In genomic region chr3:23888617-23889228, GRCh38 we compare ENCODE assay signal across 8 cellular contexts. TPM values are rescaled to one million over a fixed set of nuclear protein-coding genes. Genes with fewer than 3 reads are reported as not detected.
DNase-seq lines count a peak whose midpoint lies in the region; ATAC-seq and TF ChIP-seq lines count a peak whose summit lies in the region.

No MANE protein-coding gene starts in this region.

- H3K4me3 ChIP-seq in GM12865 (ENCODE audit: low read depth, low read length): no peak overlapping the region
- no peak overlapping the region for H3K4me3 ChIP-seq in neutrophil (ENCODE audit: low read depth in 1 of 2, low read length in 1 of 2)

- no peaks in the 10 kb centered on the region for H3K27me3 ChIP-seq in neutrophil

- H3K9me3 ChIP-seq in neutrophil: no peaks in the 10 kb centered on the region

- H3K9me3 Mint-ChIP-seq in endothelial cell (ENCODE audit: unreplicated experiment): no peaks in the 10 kb centered on the region

- no peaks in the 10 kb centered on the region for H3K4me1 Mint-ChIP-seq in endothelial cell (ENCODE audit: unreplicated experiment)

- H3K27ac Mint-ChIP-seq in endothelial cell (ENCODE audit: unreplicated experiment): no peak overlapping the region

- TF ChIP-seq CTCF in GM12865 (IDR thresholded peaks at IDR 0.05; ENCODE audit: insufficient read depth, low read depth, low read length, missing control alignments): peak; percentile 56
- peak; percentile 87 for TF ChIP-seq CTCF in endothelial cell (IDR thresholded peaks at IDR 0.05; ENCODE audit: unreplicated experiment)
- peak; percentile 77 for TF ChIP-seq CTCF in neutrophil (IDR thresholded peaks at IDR 0.05)

- H3K36me3 ChIP-seq in neutrophil: no peaks in the 10 kb centered on the region

- ATAC-seq in HG03280 (IDR thresholded peaks at IDR 0.05; ENCODE audit: unreplicated experiment): no peak

- DNase-seq in A172 (ENCODE audit: low spot score): peak; percentile 27
- DNase-seq in GM12865 (ENCODE audit: low read depth): peak; percentile 48
- peak; percentile 5 for DNase-seq in NCI-H748 (lab: John Stamatoyannopoulos, UW; ENCODE audit: unreplicated experiment)
- DNase-seq in endothelial cell (ENCODE audit: low spot score): no peak
- DNase-seq in nucleus accumbens (lab: John Stamatoyannopoulos, UW): no peak
- DNase-seq in stimulated activated CD4-positive, alpha-beta T cell treated with anti-CD3 and anti-CD28 coated beads, Interleukin-4, amount 100 ng/mL, for 4 hours: no peak

- peak overlapping the region; percentile 64 for H3K27ac ChIP-seq in neutrophil

- H3K4me1 ChIP-seq in neutrophil (ENCODE audit: control insufficient read depth in 1 of 2, insufficient read depth in 1 of 2, low read depth in 1 of 2, low read length in 1 of 2): peaks cover 62 to 73% of the 10 kb centered on the region in 2 experiments

- H3K36me3 Mint-ChIP-seq in endothelial cell (ENCODE audit: low read depth, unreplicated experiment): no peaks in the 10 kb centered on the region

- peaks cover 2% of the 10 kb centered on the region for H3K27me3 Mint-ChIP-seq in endothelial cell (ENCODE audit: unreplicated experiment)

- no peak overlapping the region for H3K4me3 Mint-ChIP-seq in endothelial cell (ENCODE audit: unreplicated experiment)

RNA-seq across cellular contexts. Expression of gene NKIRAS1, which starts 28.1 kb away (rescaled TPM):
- 29.4 and 39.4 TPM in 2 replicates for total RNA-seq in A172 (2014; rRNA removed; shearing (Covaris generic))
- 4.3 TPM for total RNA-seq in endothelial cell (ENCODE audit: unreplicated experiment)

RNA-seq across cellular contexts. Expression of gene RPL15, which starts 28.2 kb away (rescaled TPM):
- total RNA-seq in A172 (2014; rRNA removed; shearing (Covaris generic)): 1,056 and 1,847 TPM in 2 replicates
- total RNA-seq in endothelial cell (ENCODE audit: unreplicated experiment): 2,853 TPM

RNA-seq across cellular contexts. Expression of gene NR1D2, which starts 56.4 kb away (rescaled TPM):
- total RNA-seq in A172 (2014; rRNA removed; shearing (Covaris generic)): 27.6 and 35.2 TPM in 2 replicates
- 17.2 TPM for total RNA-seq in endothelial cell (ENCODE audit: unreplicated experiment)

Comparison
In these comparisons a context has a peak if more than half of its experiments do, and no peak if none do; other contexts are left out.
1. DNase-seq: peak in A172 (single experiment), GM12865 (single experiment) and NCI-H748 (single experiment); none in endothelial cell (single experiment), nucleus accumbens (0 of 56) and stimulated activated CD4-positive, alpha-beta T cell treated with anti-CD3 and anti-CD28 coated beads, Interleukin-4, amount 100 ng/mL, for 4 hours (0 of 2).
2. Peak in every context shown above with its lines, with median percentiles within 50 percentile points of each other: CTCF ChIP-seq.